In genomic region chr10:51699475-51700227, GRCh38 we compare ENCODE assay signal across 1 cellular context.
TF ChIP-seq lines count a peak whose summit lies in the region.

Gene CSTF2T, minus strand, starts transcription at chr10:51699595. Its CDS starts 46 bp downstream, at chr10:51699549.

TF ChIP-seq in K562, 482 proteins besides CTCF, POLR2A, EP300 and RAD21 (continued from another document and continues in another):
- TF ChIP-seq ZBTB40 (IDR thresholded peaks at IDR 0.05): peak; percentile 100
- TF ChIP-seq ZBTB40 (CRISPR knock-in tag; IDR thresholded peaks at IDR 0.05): no peak
- no peak for TF ChIP-seq STAT5A (IDR thresholded peaks at IDR 0.05; ENCODE audit: borderline replicate concordance, low read length)
- peak; percentile 99 for TF ChIP-seq DIDO1 (tag; IDR thresholded peaks at IDR 0.05; ENCODE audit: low read depth)
- TF ChIP-seq NR2C1 (IDR thresholded peaks at IDR 0.05): peak; percentile 94
- TF ChIP-seq NR2C1 (tag; IDR thresholded peaks at IDR 0.05): peak; percentile 97
- peak; percentile 60; the same call in 1 of the 2 replicates for TF ChIP-seq KHSRP (IDR thresholded peaks at IDR 0.05)
- TF ChIP-seq TBP (optimal IDR thresholded peaks at IDR 0.05; ENCODE audit: low read depth, low read length): peak; percentile 73
- no peak for TF ChIP-seq ZBTB8A (IDR thresholded peaks at IDR 0.05; ENCODE audit: partially characterized antibody)
- TF ChIP-seq KDM4B (IDR thresholded peaks at IDR 0.05; ENCODE audit: borderline replicate concordance in 2 of 2, low read depth in 1 of 2): peak in 1 of 2 experiments; percentile 97; a peak in 2 of 4 replicates
- peak; percentile 63 to 69; a peak in 3 of 4 replicates for TF ChIP-seq FOXK2 (conservative IDR thresholded peaks at IDR 0.05 in 1 of 2, IDR thresholded peaks at IDR 0.05 in 1 of 2; ENCODE audit: low read depth in 2 of 2)
- peak; percentile 86; the same call in 1 of the 2 replicates for TF ChIP-seq ELF4 (CRISPR knock-in tag; IDR thresholded peaks at IDR 0.05)
- TF ChIP-seq MTA3 (IDR thresholded peaks at IDR 0.05; ENCODE audit: borderline replicate concordance): peak; percentile 94; the same call in 1 of the 2 replicates
- no peak for TF ChIP-seq WHSC1 (IDR thresholded peaks at IDR 0.05; ENCODE audit: low read length)
- TF ChIP-seq ILK (tag; IDR thresholded peaks at IDR 0.05; ENCODE audit: borderline replicate concordance, low read depth): no peak
- no peak for TF ChIP-seq DNMT1 (IDR thresholded peaks at IDR 0.05)
- peak; percentile 67; the same call in 1 of the 2 replicates for TF ChIP-seq ZBTB26 (CRISPR knock-in tag; IDR thresholded peaks at IDR 0.05)
- no peak for TF ChIP-seq TCFL5 (CRISPR knock-in tag; conservative IDR thresholded peaks at IDR 0.05)
- TF ChIP-seq E2F6 (IDR thresholded peaks at IDR 0.05; ENCODE audit: borderline replicate concordance in 1 of 2, extremely low read depth in 1 of 2, insufficient read depth in 1 of 2, insufficient read length in 1 of 2, low read depth in 1 of 2, low read length in 1 of 2, poor library complexity in 1 of 2, severe bottlenecking in 1 of 2): peak; percentile 94 to 100
- 0 out of 2 replicates have a peak, but pooled peaks have one; percentile 58 for TF ChIP-seq ZNF212 (CRISPR knock-in tag; IDR thresholded peaks at IDR 0.05)
- peak; percentile 71 for TF ChIP-seq ASH1L (IDR thresholded peaks at IDR 0.05; ENCODE audit: borderline replicate concordance, low read depth, partially characterized antibody)
- peak; percentile 90 for TF ChIP-seq CREB1 (IDR thresholded peaks at IDR 0.05)
- peak; percentile 91 for TF ChIP-seq CREB1 (CRISPR knock-in tag; IDR thresholded peaks at IDR 0.05)
- TF ChIP-seq NR2C2 (CRISPR knock-in tag; IDR thresholded peaks at IDR 0.05): no peak
- TF ChIP-seq NR2C2 (tag; IDR thresholded peaks at IDR 0.05): peak; percentile 96
- peak; percentile 76 for TF ChIP-seq HDAC3 (IDR thresholded peaks at IDR 0.05; ENCODE audit: borderline replicate concordance, partially characterized antibody)
- TF ChIP-seq THRB (CRISPR knock-in tag; conservative IDR thresholded peaks at IDR 0.05): peak; percentile 77; the same call in 1 of the 2 replicates
- TF ChIP-seq NCOR1 (IDR thresholded peaks at IDR 0.05): 0 out of 2 replicates have a peak, but pooled peaks have one; percentile 3
- TF ChIP-seq HEY1 (CRISPR knock-in tag; IDR thresholded peaks at IDR 0.05; ENCODE audit: borderline replicate concordance): peak; percentile 60; the same call in 1 of the 2 replicates
- peak; percentile 88 for TF ChIP-seq CREB3L1 (IDR thresholded peaks at IDR 0.05; ENCODE audit: borderline replicate concordance, low read depth)
- peak; percentile 87 for TF ChIP-seq ELF1 (tag; IDR thresholded peaks at IDR 0.05)
- TF ChIP-seq ZNF511 (CRISPR knock-in tag; IDR thresholded peaks at IDR 0.05): peak; percentile 86
- no peak for TF ChIP-seq ZNF699 (CRISPR knock-in tag; IDR thresholded peaks at IDR 0.05; ENCODE audit: insufficient replicate concordance)
- peak; percentile 98 for TF ChIP-seq E2F1 (CRISPR knock-in tag; IDR thresholded peaks at IDR 0.05)
- TF ChIP-seq KLF1 (tag; IDR thresholded peaks at IDR 0.05): peak; percentile 73; the same call in 1 of the 2 replicates
- TF ChIP-seq EP400 (IDR thresholded peaks at IDR 0.05): peak; percentile 95
- peak; percentile 40 to 100; a peak in 2 of 4 replicates for TF ChIP-seq TRIM24 (IDR thresholded peaks at IDR 0.05)
- peak; percentile 89 for TF ChIP-seq HCFC1 (IDR thresholded peaks at IDR 0.05; ENCODE audit: low read depth, low read length)
- peak; percentile 28; the same call in 1 of the 2 replicates for TF ChIP-seq ZNF830 (CRISPR knock-in tag; IDR thresholded peaks at IDR 0.05)
- TF ChIP-seq ZNF282 (CRISPR knock-in tag; IDR thresholded peaks at IDR 0.05): no peak
- TF ChIP-seq CHAMP1 (IDR thresholded peaks at IDR 0.05): peak; percentile 83
- peak; percentile 77 for TF ChIP-seq LEF1 (IDR thresholded peaks at IDR 0.05)
- TF ChIP-seq CBFA2T3 (IDR thresholded peaks at IDR 0.05): peak; percentile 14; the same call in 1 of the 2 replicates
- 0 out of 2 replicates have a peak, but pooled peaks have one; percentile 5 for TF ChIP-seq ZNF239 (CRISPR knock-in tag; IDR thresholded peaks at IDR 0.05)
- TF ChIP-seq ZNF175 (CRISPR knock-in tag; IDR thresholded peaks at IDR 0.05; ENCODE audit: low read depth): peak; percentile 64; the same call in 1 of the 2 replicates
- 0 out of 2 replicates have a peak, but pooled peaks have one; percentile 29 for TF ChIP-seq TEAD2 (tag; IDR thresholded peaks at IDR 0.05)
